Comparison of ENCODE assay signal across 21 cellular contexts in genomic region chr3:168859574-168859973, GRCh38.
"Had no signal": no experiment of that assay in that cellular context is flagged by ENCODE, and none has a peak within 500 bp of the region (broad histone marks: within the 10 kb centered on the region; RNA-seq: fewer than 3 reads in every experiment).

No MANE protein-coding gene starts in this region.

- H3K27ac Mint-ChIP-seq: endodermal cell; naive B cell; nephron progenitor cell; stimulated activated naive B cell treated with anti-CD40 and anti-IgM and Interleukin-4, amounts not matched to agents 10 μg/mL and 1 μg/mL and 100 μg/mL, for 72 hours; stimulated activated naive CD8-positive, alpha-beta T cell treated with anti-CD3 and anti-CD28 coated beads, Interleukin-15, amount 100 ng/mL, for 72 hours had no signal

- H3K4me3 Mint-ChIP-seq: endodermal cell; naive B cell; nephron progenitor cell; stimulated activated naive B cell treated with anti-CD40 and anti-IgM and Interleukin-4, amounts not matched to agents 10 μg/mL and 1 μg/mL and 100 μg/mL, for 72 hours; stimulated activated naive CD8-positive, alpha-beta T cell treated with anti-CD3 and anti-CD28 coated beads, Interleukin-15, amount 100 ng/mL, for 72 hours had no signal

- H3K27me3 Mint-ChIP-seq: stimulated activated naive CD8-positive, alpha-beta T cell treated with anti-CD3 and anti-CD28 coated beads, Interleukin-15, amount 100 ng/mL, for 72 hours had no signal

- H3K27me3 ChIP-seq: colonic mucosa, foreskin keratinocyte, sigmoid colon, transverse colon had no signal

- H3K4me1 ChIP-seq: colonic mucosa, foreskin keratinocyte had no signal

- H3K4me1 Mint-ChIP-seq: naive B cell; nephron progenitor cell; stimulated activated naive B cell treated with anti-CD40 and anti-IgM and Interleukin-4, amounts not matched to agents 10 μg/mL and 1 μg/mL and 100 μg/mL, for 72 hours; stimulated activated naive CD8-positive, alpha-beta T cell treated with anti-CD3 and anti-CD28 coated beads, Interleukin-15, amount 100 ng/mL, for 72 hours had no signal

- FAIRE-seq: endothelial cell of umbilical vein had no signal

- H3K36me3 Mint-ChIP-seq: naive B cell; stimulated activated naive B cell treated with anti-CD40 and anti-IgM and Interleukin-4, amounts not matched to agents 10 μg/mL and 1 μg/mL and 100 μg/mL, for 72 hours had no signal

- H3K27ac ChIP-seq: colonic mucosa, foreskin keratinocyte, sigmoid colon, skin epidermis, thoracic aorta, transverse colon had no signal

- H3K4me3 ChIP-seq: colonic mucosa, sigmoid colon, skin epidermis, thoracic aorta, transverse colon had no signal

- ATAC-seq: foreskin keratinocyte; stimulated activated naive B cell treated with anti-CD40 and anti-IgM and Interleukin-4, amounts not matched to agents 10 μg/mL and 1 μg/mL and 100 μg/mL, for 72 hours; stimulated activated naive CD8-positive, alpha-beta T cell treated with anti-CD3 and anti-CD28 coated beads, Interleukin-15, amount 100 ng/mL, for 72 hours had no signal

- H3K9me3 Mint-ChIP-seq: endodermal cell; stimulated activated naive CD8-positive, alpha-beta T cell treated with anti-CD3 and anti-CD28 coated beads, Interleukin-15, amount 100 ng/mL, for 72 hours had no signal

- H3K9me3 ChIP-seq: colonic mucosa, sigmoid colon, thoracic aorta, transverse colon had no signal

- H3K36me3 ChIP-seq: colonic mucosa, sigmoid colon, thoracic aorta, transverse colon had no signal

- DNase-seq: colonic mucosa; dermis blood vessel endothelial cell; effector CD4-positive, alpha-beta T cell; endodermal cell; erythroblast; foreskin keratinocyte; head of caudate nucleus; hippocampal formation; mesendoderm; naive B cell; nephron progenitor cell; sigmoid colon; stimulated activated CD4-positive, alpha-beta T cell treated with anti-CD3 and anti-CD28 coated beads, Interleukin-2, amount 100 ng/mL, for 24 hours; stimulated activated CD4-positive, alpha-beta T cell treated with anti-CD3 and anti-CD28 coated beads, Interleukin-4, amount 100 ng/mL, for 4 hours; stimulated activated naive B cell treated with anti-CD40 and anti-IgM and Interleukin-4, amounts not matched to agents 10 μg/mL and 1 μg/mL and 100 μg/mL, for 72 hours; stimulated activated naive CD8-positive, alpha-beta T cell treated with anti-CD3 and anti-CD28 coated beads, Interleukin-15, amount 100 ng/mL, for 72 hours; substantia nigra; transverse colon had no signal
